11 cellular contexts compared by ENCODE assay signal in genomic region chr7:101916041-101916800, GRCh38.
"Had no signal": no experiment of that assay in that cellular context is flagged by ENCODE, and none has a peak within 500 bp of the region (broad histone marks: within the 10 kb centered on the region; RNA-seq: fewer than 3 reads in every experiment).

No MANE protein-coding gene starts in this region.

- ATAC-seq: left lobe of liver, right lobe of liver had no signal

- H3K27me3 Mint-ChIP-seq: activated naive CD8-positive, alpha-beta T cell had no signal

- H3K9me3 ChIP-seq: right lobe of liver, thyroid gland had no signal

- H3K27me3 ChIP-seq: right lobe of liver, thyroid gland had no signal

- DNase-seq: activated CD4-positive, alpha-beta T cell treated with anti-CD3 and anti-CD28 coated beads for 1 hour; activated CD4-positive, alpha-beta T cell treated with anti-CD3 and anti-CD28 coated beads, Interleukin-2, amount 50 U/mL, for 4 hours; activated gamma-delta T cell treated with Interleukin-2 at 50 U/mL for 16 hours; foreskin fibroblast; hippocampal formation; stimulated activated naive CD4-positive, alpha-beta T cell; thyroid gland had no signal

- H3K4me3 Mint-ChIP-seq: activated naive CD8-positive, alpha-beta T cell had no signal

- H3K27ac ChIP-seq: epithelial cell of prostate, thyroid gland had no signal

- H3K4me3 ChIP-seq: right lobe of liver, thyroid gland had no signal

- H3K27ac Mint-ChIP-seq: activated naive CD8-positive, alpha-beta T cell had no signal
